ENCODE assay signal across 11 cellular contexts in genomic region chr7:129840757-129841156, GRCh38.
DNase-seq lines count a peak whose midpoint lies in the region; ATAC-seq and TF ChIP-seq lines count a peak whose summit lies in the region.
"Had no signal": no experiment of that assay in that cellular context is flagged by ENCODE, and none has a peak within 500 bp of the region (broad histone marks: within the 10 kb centered on the region; RNA-seq: fewer than 3 reads in every experiment).

No MANE protein-coding gene starts in this region.

- H3K36me3 Mint-ChIP-seq in progenitor cell of endocrine pancreas (ENCODE audit: insufficient read depth), result peaks cover 9% of the 10 kb centered on the region

- H3K36me3 ChIP-seq in SJSA1 (peaks cover 13% of the 10 kb centered on the region), left lung (peaks cover 0 to 17% of the 10 kb centered on the region in 2 donors)

- H3K4me1 ChIP-seq in SJSA1 (replicated peaks), result peaks cover 38% of the 10 kb centered on the region
- peaks cover 8 to 46% of the 10 kb centered on the region in 2 donors for H3K4me1 ChIP-seq in left lung

- H3K4me1 Mint-ChIP-seq in progenitor cell of endocrine pancreas (ENCODE audit: low read depth), result peaks cover 16% of the 10 kb centered on the region

- TF ChIP-seq CTCF in progenitor cell of endocrine pancreas (IDR thresholded peaks at IDR 0.05; ENCODE audit: unreplicated experiment), result no peak
- TF ChIP-seq CTCF in left lung (IDR thresholded peaks at IDR 0.05), result no peak

- H3K27me3 ChIP-seq in SJSA1 (replicated peaks) (no peaks in the 10 kb centered on the region), left lung (no peaks in the 10 kb centered on the region)

- no peaks in the 10 kb centered on the region for H3K9me3 ChIP-seq in SJSA1 (replicated peaks)
- no peaks in the 10 kb centered on the region for H3K9me3 ChIP-seq in left lung

- H3K4me3 Mint-ChIP-seq in progenitor cell of endocrine pancreas (ENCODE audit: low read depth), result no peak overlapping the region

- no peaks in the 10 kb centered on the region for H3K27me3 Mint-ChIP-seq in progenitor cell of endocrine pancreas

- H3K27ac ChIP-seq in SJSA1 (peak overlapping the region; percentile 49), left lung (peak overlapping the region in 1 of 2 donors; percentile 55)

- H3K27ac Mint-ChIP-seq in progenitor cell of endocrine pancreas, result peak overlapping the region; percentile 76

- ATAC-seq in left lung, result no peak

- peak; percentile 46 for DNase-seq in H4 (ENCODE audit: low spot score)
- peak; percentile 53 to 57 for DNase-seq in SJSA1 (ENCODE audit: low read depth in 1 of 2, low spot score in 2 of 2)
- peak; percentile 66 for DNase-seq in fibroblast of gingiva (ENCODE audit: low read depth)
- no peak for DNase-seq in progenitor cell of endocrine pancreas (ENCODE audit: low spot score, unreplicated experiment)
- no peak for DNase-seq in retina
- no peak for DNase-seq in NCI-H526 (lab: John Stamatoyannopoulos, UW)
- no peak for DNase-seq in left lung
- DNase-seq: activated naive CD4-positive, alpha-beta T cell treated with Interleukin-2 at 50 U/mL for 16 hours; DMS53; NCI-H2107; trophoblast cell had no signal

- H3K9me3 Mint-ChIP-seq in progenitor cell of endocrine pancreas (ENCODE audit: low read depth), result no peaks in the 10 kb centered on the region

- intact Hi-C loops in left lung (cut with DNase I), result no loop called here

- no peak overlapping the region for H3K4me3 ChIP-seq in SJSA1
- H3K4me3 ChIP-seq in left lung, result no peak overlapping the region

Comparison
In these comparisons a context has a peak if more than half of its experiments do, and no peak if none do; other contexts are left out.
1. DNase-seq: peak in H4 (single experiment), SJSA1 (2 of 2) and fibroblast of gingiva (single experiment); none in progenitor cell of endocrine pancreas (single experiment), retina (single experiment), NCI-H526 (0 of 2) and left lung (0 of 2).